Comparison of ENCODE assay signal across 1 cellular context in the genomic region with DNA sequence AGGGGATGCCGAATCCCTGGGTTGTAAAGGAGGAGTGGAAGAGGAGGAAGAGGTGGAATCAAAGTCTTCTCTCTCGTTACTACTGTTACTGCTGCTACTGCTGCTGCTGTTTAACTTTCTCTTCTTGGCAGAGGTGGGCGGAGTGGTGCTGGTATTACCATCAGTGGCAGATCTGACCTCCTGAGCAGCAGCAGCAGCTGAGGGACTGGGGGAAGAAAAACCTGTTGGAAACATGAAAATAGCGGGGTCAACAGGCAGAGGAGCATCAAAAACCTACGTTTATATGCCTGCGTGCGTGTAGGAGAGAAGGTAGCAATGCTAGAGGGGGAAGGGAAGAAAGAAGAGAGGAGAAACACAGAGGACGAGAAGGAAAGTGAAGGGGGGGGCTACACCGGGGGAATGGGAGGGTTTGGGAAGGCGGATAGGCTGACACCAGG.
TF ChIP-seq lines count a peak whose summit lies in the region.

No MANE protein-coding gene starts in this region.

TF ChIP-seq in HEK293, 187 proteins besides CTCF, POLR2A, EP300 and RAD21 (continued from another document):
- TF ChIP-seq ZNF292 (tag by site-specific recombination; IDR thresholded peaks at IDR 0.05; ENCODE audit: borderline replicate concordance, low read depth), result no peak
- TF ChIP-seq YY2 (tag by site-specific recombination; IDR thresholded peaks at IDR 0.05), result no peak
- no peak for TF ChIP-seq ZNF529 (tag by site-specific recombination; IDR thresholded peaks at IDR 0.05; ENCODE audit: insufficient replicate concordance)
- no peak for TF ChIP-seq ZNF155 (tag by site-specific recombination; IDR thresholded peaks at IDR 0.05)
- TF ChIP-seq, protein P1, sequence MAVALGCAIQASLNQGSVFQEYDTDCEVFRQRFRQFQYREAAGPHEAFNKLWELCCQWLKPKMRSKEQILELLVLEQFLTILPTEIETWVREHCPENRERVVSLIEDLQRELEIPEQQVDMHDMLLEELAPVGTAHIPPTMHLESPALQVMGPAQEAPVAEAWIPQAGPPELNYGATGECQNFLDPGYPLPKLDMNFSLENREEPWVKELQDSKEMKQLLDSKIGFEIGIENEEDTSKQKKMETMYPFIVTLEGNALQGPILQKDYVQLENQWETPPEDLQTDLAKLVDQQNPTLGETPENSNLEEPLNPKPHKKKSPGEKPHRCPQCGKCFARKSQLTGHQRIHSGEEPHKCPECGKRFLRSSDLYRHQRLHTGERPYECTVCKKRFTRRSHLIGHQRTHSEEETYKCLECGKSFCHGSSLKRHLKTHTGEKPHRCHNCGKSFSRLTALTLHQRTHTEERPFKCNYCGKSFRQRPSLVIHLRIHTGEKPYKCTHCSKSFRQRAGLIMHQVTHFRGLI (tag by site-specific recombination; IDR thresholded peaks at IDR 0.05), result no peak
- TF ChIP-seq ZNF600 (tag by site-specific recombination; IDR thresholded peaks at IDR 0.05), result peak; percentile 80
- TF ChIP-seq ZNF169 (tag by site-specific recombination; IDR thresholded peaks at IDR 0.05), result 0 out of 2 replicates have a peak, but pooled peaks have one; percentile 40
